Comparison of ENCODE assay signal across 8 cellular contexts in genomic region chr10:99711129-99711719, GRCh38. TPM values are rescaled to one million over a fixed set of nuclear protein-coding genes. Genes with fewer than 3 reads are reported as not detected.
DNase-seq lines count a peak whose midpoint lies in the region; ATAC-seq and TF ChIP-seq lines count a peak whose summit lies in the region.

No MANE protein-coding gene starts in this region.

- H3K27me3 ChIP-seq in HCT116 (ENCODE audit: insufficient read depth, low read length) = no peaks in the 10 kb centered on the region
- no peaks in the 10 kb centered on the region for H3K27me3 ChIP-seq in OCI-LY3 (ENCODE audit: low read depth, low read length)

- H3K27me3 Mint-ChIP-seq in activated naive CD4-positive, alpha-beta T cell treated with anti-CD3 and anti-CD28 coated beads for 36 hours (ENCODE audit: low read depth) = no peaks in the 10 kb centered on the region

- no peaks in the 10 kb centered on the region for H3K4me1 ChIP-seq in HCT116 (ENCODE audit: control insufficient read depth in 1 of 2, insufficient read depth in 2 of 2, low read length in 2 of 2)
- peaks cover 32% of the 10 kb centered on the region for H3K4me1 ChIP-seq in OCI-LY3 (ENCODE audit: low read length)

- RAD21 ChIA-PET in HCT116 (lab: Charles Lee; ENCODE audit: low non-redundant PET in 1 of 2, low total read pairs in 2 of 2, uncharacterized antibody in 2 of 2, unreplicated experiment in 2 of 2) = no interaction called here

- no peak overlapping the region for H3K27ac ChIP-seq in HCT116 (ENCODE audit: low read depth, low read length)
- no peak overlapping the region for H3K27ac ChIP-seq in OCI-LY3 (ENCODE audit: low read length)

- H3K36me3 ChIP-seq in HCT116 (ENCODE audit: control insufficient read depth in 1 of 2, insufficient read depth in 2 of 2, low read length in 2 of 2) = peaks cover 41 to 43% of the 10 kb centered on the region in 2 experiments
- H3K36me3 ChIP-seq in OCI-LY3 (replicated peaks; ENCODE audit: low read depth, low read length) = peaks cover 20% of the 10 kb centered on the region

- H3K9me3 Mint-ChIP-seq in activated naive CD4-positive, alpha-beta T cell treated with anti-CD3 and anti-CD28 coated beads for 36 hours = no peaks in the 10 kb centered on the region

- H2AFZ ChIP-seq in HCT116 (ENCODE audit: low read depth, low read length, poor library complexity, severe bottlenecking) (no peak overlapping the region), OCI-LY3 (ENCODE audit: low read depth, low read length) (no peak overlapping the region)

- no peak overlapping the region for H3K9ac ChIP-seq in HCT116 (ENCODE audit: low read length)
- H3K9ac ChIP-seq in OCI-LY3 (ENCODE audit: low read length) = no peak overlapping the region

- DNase-seq in activated naive CD4-positive, alpha-beta T cell treated with anti-CD3 and anti-CD28 coated beads for 36 hours = peak; percentile 66
- DNase-seq in activated naive CD4-positive, alpha-beta T cell (lab: John Stamatoyannopoulos, UW) = no peak
- peak; percentile 54 for DNase-seq in HCT116 (ENCODE audit: low read depth, low spot score)
- DNase-seq in T47D (ENCODE audit: low read depth in 1 of 2, low spot score in 1 of 2) = peak; percentile 23 to 76
- DNase-seq in left kidney (ENCODE audit: low read depth, low spot score) = peak; percentile 70
- DNase-seq in HK-2 (ENCODE audit: unreplicated experiment) = no peak

- TF ChIP-seq POLR2A in HCT116 (IDR thresholded peaks at IDR 0.05; ENCODE audit: borderline replicate concordance, extremely low read depth, insufficient read depth, insufficient read length) = no peak

- intact Hi-C loops in activated naive CD4-positive, alpha-beta T cell treated with anti-CD3 and anti-CD28 coated beads for 36 hours (cut with micrococcal nuclease) = loop anchor here (1.0 to 2.0 kb wide), 6 partner anchors 81 to 319 kb away; partner anchors contain the start of gene GOT1
- intact Hi-C loops in HCT116 (cut with micrococcal nuclease) = loop anchor here (1.0 to 5.0 kb wide), 5 partner anchors 81 to 319 kb away; partner anchors contain the start of gene SLC25A28

- CTCF ChIA-PET in activated naive CD4-positive, alpha-beta T cell treated with anti-CD3 and anti-CD28 coated beads for 36 hours (lab: Charles Lee) = interaction anchor here (0.6 to 3.4 kb wide), 12 partner anchors 8 to 521 kb away, joined by 3 to 19 read pairs (median 3); partner anchors contain the start of genes COX15 and CUTC
- CTCF ChIA-PET in HCT116 (lab: Charles Lee) = interaction anchor here (0.6 to 2.4 kb wide), 5 partner anchors 46 to 275 kb away, joined by 3 to 12 read pairs (median 3); no protein-coding TSS in a partner anchor

- TF ChIP-seq CTCF in HCT116 (IDR thresholded peaks at IDR 0.05 in 2 of 3, conservative IDR thresholded peaks at IDR 0.05 in 1 of 3; ENCODE audit: borderline replicate concordance in 1 of 3, insufficient read depth in 1 of 3, low read depth in 2 of 3, low read length in 2 of 3) (peak; percentile 72 to 84 (median 79)), OCI-LY3 (IDR thresholded peaks at IDR 0.05; ENCODE audit: low read depth, low read length) (peak; percentile 65)

- H3K4me3 ChIP-seq in HCT116 (replicated peaks in 1 of 2; ENCODE audit: low read depth in 1 of 2, low read length in 2 of 2) = no peak overlapping the region
- H3K4me3 ChIP-seq in OCI-LY3 (ENCODE audit: low read length) = no peak overlapping the region

- H3K4me2 ChIP-seq in HCT116 (ENCODE audit: low read length) = no peak overlapping the region
- no peak overlapping the region for H3K4me2 ChIP-seq in OCI-LY3 (ENCODE audit: low read length)

- peak; percentile 88 for TF ChIP-seq RAD21 in HCT116 (IDR thresholded peaks at IDR 0.05; ENCODE audit: low read depth)

- no TSS peak for BruUV-seq in HCT116 (replicated peaks; lab: Mats Ljungman, UMichigan)

- no peak overlapping the region for H3K27ac Mint-ChIP-seq in activated naive CD4-positive, alpha-beta T cell treated with anti-CD3 and anti-CD28 coated beads for 36 hours

- POLR2A ChIA-PET in HCT116 (lab: Charles Lee) = no interaction called here

- H3K4me3 Mint-ChIP-seq in activated naive CD4-positive, alpha-beta T cell treated with anti-CD3 and anti-CD28 coated beads for 36 hours = no peak overlapping the region

- H4K20me1 ChIP-seq in HCT116 (ENCODE audit: insufficient read depth) (no peaks in the 10 kb centered on the region), OCI-LY3 (ENCODE audit: insufficient read depth, low read length) (no peaks in the 10 kb centered on the region; the same call in 1 of the 2 replicates)

- in situ Hi-C loops in T47D (cut with HindIII; ENCODE audit: low pct_unique_long_range_greater_than_20kb, low sequenced_read_pairs) = no loop called here

- peaks cover 13% of the 10 kb centered on the region for H3K4me1 Mint-ChIP-seq in activated naive CD4-positive, alpha-beta T cell treated with anti-CD3 and anti-CD28 coated beads for 36 hours (ENCODE audit: low read depth)

- peak; percentile 94 for ATAC-seq in HCT116
- no peak for ATAC-seq in GM21737 (IDR thresholded peaks at IDR 0.05; ENCODE audit: unreplicated experiment)

- H3K36me3 Mint-ChIP-seq in activated naive CD4-positive, alpha-beta T cell treated with anti-CD3 and anti-CD28 coated beads for 36 hours (ENCODE audit: low read depth) = peaks cover 8% of the 10 kb centered on the region

- H3K79me2 ChIP-seq in HCT116 (ENCODE audit: insufficient read depth, low read length) = no peaks in the 10 kb centered on the region
- H3K79me2 ChIP-seq in OCI-LY3 (ENCODE audit: low read length) = no peaks in the 10 kb centered on the region

- H3K9me3 ChIP-seq in HCT116 (ENCODE audit: control insufficient read depth in 1 of 2, insufficient read depth in 1 of 2, low read depth in 1 of 2, low read length in 2 of 2) (no peaks in the 10 kb centered on the region), OCI-LY3 (ENCODE audit: insufficient read depth, low read length) (no peaks in the 10 kb centered on the region)

- H3K9me2 ChIP-seq in HCT116 (ENCODE audit: insufficient read depth) = no peaks in the 10 kb centered on the region

TF ChIP-seq in HCT116, 20 proteins besides CTCF, POLR2A, EP300 and RAD21:
- TF ChIP-seq JUND (IDR thresholded peaks at IDR 0.05) (0 out of 2 replicates have a peak, but pooled peaks have one; percentile 9), FOSL1 (IDR thresholded peaks at IDR 0.05; ENCODE audit: low read depth) (no peak)

RNA-seq across cellular contexts. Expression of gene COX15, which starts 20.7 kb away (rescaled TPM):
- total RNA-seq in activated naive CD4-positive, alpha-beta T cell treated with anti-CD3 and anti-CD28 coated beads for 36 hours = 10 to 100 TPM; 36.3 to 38.8 TPM
- 79.6 TPM for total RNA-seq in HCT116 (2021; ENCODE audit: unreplicated experiment)
- 29.8 and 41.4 TPM in 2 replicates for polyA plus RNA-seq in HCT116 (2012)

RNA-seq across cellular contexts. Expression of gene CUTC, which starts 20.8 kb away (rescaled TPM):
- total RNA-seq in activated naive CD4-positive, alpha-beta T cell treated with anti-CD3 and anti-CD28 coated beads for 36 hours = 10 to 100 TPM; 21.6 to 21.9 TPM
- total RNA-seq in HCT116 (2021; ENCODE audit: unreplicated experiment) = 53.6 TPM
- 39.1 and 51.8 TPM in 2 replicates for polyA plus RNA-seq in HCT116 (2012)

RNA-seq across cellular contexts. Expression of gene ENTPD7, which starts 51.9 kb away (rescaled TPM):
- total RNA-seq in activated naive CD4-positive, alpha-beta T cell treated with anti-CD3 and anti-CD28 coated beads for 36 hours = 1 to 10 TPM; 1.2 to 1.4 TPM
- total RNA-seq in HCT116 (2021; ENCODE audit: unreplicated experiment) = 12.3 TPM
- polyA plus RNA-seq in HCT116 (2012) = 2.7 and 2.9 TPM in 2 replicates

Comparison
In these comparisons a context has a peak if more than half of its experiments do, and no peak if none do; other contexts are left out.
1. DNase-seq: peak in activated naive CD4-positive, alpha-beta T cell treated with anti-CD3 and anti-CD28 coated beads for 36 hours (single experiment), HCT116 (single experiment), T47D (2 of 2) and left kidney (single experiment); none in activated naive CD4-positive, alpha-beta T cell (0 of 4) and HK-2 (single experiment).